In the genomic region with DNA sequence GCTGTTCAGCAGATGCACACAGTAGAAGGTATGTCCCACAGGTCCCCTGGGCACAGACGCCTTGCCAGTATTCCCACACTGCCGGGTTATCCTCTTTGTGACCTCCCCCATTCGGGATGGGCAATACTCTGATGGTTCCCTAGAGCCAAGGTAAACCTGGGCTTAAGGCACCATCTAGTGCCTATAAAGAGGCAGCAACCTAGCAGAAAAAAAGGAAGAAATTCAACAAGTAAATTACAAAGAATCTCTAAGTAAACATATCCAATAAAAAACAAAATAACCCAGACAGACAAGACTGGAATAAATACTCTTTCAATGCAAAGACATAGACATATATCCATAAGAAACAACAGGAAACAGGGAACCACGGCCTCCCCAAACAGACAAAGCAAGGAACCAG, we compare ENCODE assay signal across 18 cellular contexts. TPM values are rescaled to one million over a fixed set of nuclear protein-coding genes. Genes with fewer than 3 reads are reported as not detected.
DNase-seq lines count a peak whose midpoint lies in the region; ATAC-seq and TF ChIP-seq lines count a peak whose summit lies in the region.
"Had no signal": no experiment of that assay in that cellular context is flagged by ENCODE, and none has a peak within 500 bp of the region (broad histone marks: within the 10 kb centered on the region; RNA-seq: fewer than 3 reads in every experiment).

No MANE protein-coding gene starts in this region.

- no peaks in the 10 kb centered on the region for H3K27me3 ChIP-seq in GM23338 (ENCODE audit: insufficient read depth)
- H3K27me3 ChIP-seq in osteoblast (ENCODE audit: insufficient read depth, low read length): no peaks in the 10 kb centered on the region

- H3K4me3 ChIP-seq in GM23338 (no peak overlapping the region), OCI-LY7 (ENCODE audit: low read depth, low read length, poor library complexity, severe bottlenecking) (no peak overlapping the region), epithelial cell of esophagus (ENCODE audit: low read length) (no peak overlapping the region), osteoblast (ENCODE audit: insufficient read depth, low read length) (no peak overlapping the region)

- ATAC-seq in GM23338 (peak; percentile 40; the same call in 2 of the 3 replicates), HG03378 (IDR thresholded peaks at IDR 0.05; ENCODE audit: unreplicated experiment) (no peak)
- ATAC-seq: activated CD8-positive, alpha-beta T cell treated with anti-CD3 and anti-CD28 coated beads for 36 hours; natural killer cell treated with Interleukin-12 subunit alpha and Interleukin-12 subunit beta and Interleukin-15 and Interleukin-18, amount 100 ng/mL, for 72 hours; right cardiac atrium; Right ventricle myocardium inferior had no signal

- H3K36me3 Mint-ChIP-seq in GM23338 (ENCODE audit: low read depth): peaks cover 5% of the 10 kb centered on the region; the same call in 2 of the 3 replicates
- no peaks in the 10 kb centered on the region for H3K36me3 Mint-ChIP-seq in CD14-positive monocyte

- H3K79me2 ChIP-seq in GM23338 (replicated peaks; ENCODE audit: insufficient read depth): no peaks in the 10 kb centered on the region
- no peaks in the 10 kb centered on the region for H3K79me2 ChIP-seq in OCI-LY7 (ENCODE audit: insufficient read depth, low read depth, low read length)
- no peaks in the 10 kb centered on the region for H3K79me2 ChIP-seq in osteoblast (ENCODE audit: insufficient read depth, low read length)

- H3K4me1 ChIP-seq in GM23338 (ENCODE audit: insufficient read depth): no peaks in the 10 kb centered on the region
- no peaks in the 10 kb centered on the region for H3K4me1 ChIP-seq in OCI-LY7 (ENCODE audit: insufficient read depth, low read length, poor library complexity, severe bottlenecking)
- no peaks in the 10 kb centered on the region for H3K4me1 ChIP-seq in osteoblast (ENCODE audit: insufficient read depth, low read length)

- H3K4me1 Mint-ChIP-seq in GM23338 (no peaks in the 10 kb centered on the region), CD14-positive monocyte (no peaks in the 10 kb centered on the region)
- H3K4me1 Mint-ChIP-seq: CD8-positive, alpha-beta memory T cell had no signal

- H2AFZ ChIP-seq in GM23338: no peak overlapping the region
- H2AFZ ChIP-seq in OCI-LY7 (ENCODE audit: low read length): no peak overlapping the region
- H2AFZ ChIP-seq in osteoblast (ENCODE audit: low read length): no peak overlapping the region

- H3K36me3 ChIP-seq in GM23338 (ENCODE audit: insufficient read depth): no peaks in the 10 kb centered on the region; the same call in 1 of the 2 replicates
- H3K36me3 ChIP-seq in OCI-LY7 (ENCODE audit: insufficient read depth, low read length): no peaks in the 10 kb centered on the region; the same call in 1 of the 2 replicates
- no peaks in the 10 kb centered on the region for H3K36me3 ChIP-seq in osteoblast (ENCODE audit: insufficient read depth, low read length)

- H3K4me3 Mint-ChIP-seq in GM23338: no peak overlapping the region
- H3K4me3 Mint-ChIP-seq in CD14-positive monocyte: no peak overlapping the region
- H3K4me3 Mint-ChIP-seq: activated CD8-positive, alpha-beta T cell treated with anti-CD3 and anti-CD28 coated beads for 36 hours; CD8-positive, alpha-beta memory T cell; natural killer cell treated with Interleukin-12 subunit alpha and Interleukin-12 subunit beta and Interleukin-15 and Interleukin-18, amount 100 ng/mL, for 72 hours had no signal

- DNase-seq in GM23338 (ENCODE audit: low spot score) (peak; percentile 48), OCI-LY7 (ENCODE audit: low spot score) (peak; percentile 11), epithelial cell of esophagus (ENCODE audit: low read depth) (no peak), osteoblast (ENCODE audit: insufficient read length, low spot score, missing footprints) (no peak), CD14-positive monocyte (ENCODE audit: low spot score) (no peak), NOMO-1 treated with DMSO at 0.1 percent for 48 hours (lab: John Stamatoyannopoulos, UW; ENCODE audit: unreplicated experiment) (no peak)
- DNase-seq: activated CD8-positive, alpha-beta T cell treated with anti-CD3 and anti-CD28 coated beads for 36 hours; anterior cingulate cortex; CD8-positive, alpha-beta memory T cell; NCI-H1048; NCI-H446 treated with DMSO at 0.1 percent for 48 hours; right cardiac atrium; stimulated activated naive CD4-positive, alpha-beta T cell; T-helper 9 cell had no signal

- H3K9me3 Mint-ChIP-seq in GM23338: peaks cover 14% of the 10 kb centered on the region
- peaks cover 8 to 21% (median 19%) of the 10 kb centered on the region in 7 donors for H3K9me3 Mint-ChIP-seq in CD14-positive monocyte

- TF ChIP-seq CTCF in GM23338 (conservative IDR thresholded peaks at IDR 0.05; ENCODE audit: low read depth in 2 of 2) (peak; percentile 44 to 52), OCI-LY7 (conservative IDR thresholded peaks at IDR 0.05; ENCODE audit: low read length) (peak; percentile 50), epithelial cell of esophagus (IDR thresholded peaks at IDR 0.05; ENCODE audit: insufficient read depth, low read depth, low read length, missing control alignments) (peak; percentile 41), osteoblast (IDR thresholded peaks at IDR 0.05; ENCODE audit: extremely low read depth, low read depth, low read length) (peak; percentile 18), CD14-positive monocyte (IDR thresholded peaks at IDR 0.05) (no peak)

- H3K9me3 ChIP-seq in OCI-LY7 (ENCODE audit: low read length) (peaks cover 9% of the 10 kb centered on the region; the same call in 1 of the 2 replicates), osteoblast (ENCODE audit: low read depth, low read length) (peaks cover 4% of the 10 kb centered on the region)

- no TSS peak for BruUV-seq in OCI-LY7 (replicated peaks; lab: Mats Ljungman, UMichigan)

- no peaks in the 10 kb centered on the region for H3F3A ChIP-seq in GM23338 (replicated peaks; ENCODE audit: low read depth)

- H4K20me1 ChIP-seq in GM23338 (replicated peaks; ENCODE audit: insufficient read depth) (no peaks in the 10 kb centered on the region), OCI-LY7 (ENCODE audit: insufficient read depth, low read length) (no peaks in the 10 kb centered on the region), osteoblast (ENCODE audit: insufficient read depth, low read length) (no peaks in the 10 kb centered on the region)

- no peaks in the 10 kb centered on the region for H3K9me2 ChIP-seq in GM23338 (ENCODE audit: insufficient read depth)
- H3K9me2 ChIP-seq in OCI-LY7 (ENCODE audit: insufficient read depth, low read length): no peaks in the 10 kb centered on the region

- peaks cover 4% of the 10 kb centered on the region for H3K27me3 Mint-ChIP-seq in GM23338 (ENCODE audit: insufficient read depth, low read depth, poor library complexity)
- H3K27me3 Mint-ChIP-seq in CD14-positive monocyte (ENCODE audit: low read depth in 3 of 3): peaks cover 0 to 6% (median 1%) of the 10 kb centered on the region in 3 donors
- H3K27me3 Mint-ChIP-seq: activated CD8-positive, alpha-beta T cell treated with anti-CD3 and anti-CD28 coated beads for 36 hours had no signal

- CTCF ChIA-PET in OCI-LY7 (lab: Charles Lee; ENCODE audit: unreplicated experiment): no interaction called here

- H3K27ac ChIP-seq in GM23338 (ENCODE audit: low read depth): no peak overlapping the region
- no peak overlapping the region for H3K27ac ChIP-seq in OCI-LY7 (ENCODE audit: low read depth, low read length, poor library complexity, severe bottlenecking)
- H3K27ac ChIP-seq in osteoblast (ENCODE audit: low read depth, low read length): no peak overlapping the region

- no peak overlapping the region for H3K27ac Mint-ChIP-seq in GM23338
- no peak overlapping the region for H3K27ac Mint-ChIP-seq in CD14-positive monocyte
- H3K27ac Mint-ChIP-seq: activated CD8-positive, alpha-beta T cell treated with anti-CD3 and anti-CD28 coated beads for 36 hours; activated T-helper 2 cell treated with anti-CD3 and anti-CD28 coated beads, Interferon-gamma antibody, Interleukin-2, Interleukin-4, amounts not matched to agents 10 μg/mL and 5 μg/mL and 100 μg/mL, durations not matched to agents 14 hours and 24 hours and 36 hours; natural killer cell treated with Interleukin-12 subunit alpha and Interleukin-12 subunit beta and Interleukin-15 and Interleukin-18, amount 100 ng/mL, for 72 hours had no signal

- H3K4me2 ChIP-seq in GM23338: no peak overlapping the region
- H3K4me2 ChIP-seq in OCI-LY7 (ENCODE audit: low read length): no peak overlapping the region
- H3K4me2 ChIP-seq in osteoblast (ENCODE audit: insufficient read depth, low read length): no peak overlapping the region

- POLR2A ChIA-PET in OCI-LY7 (lab: Charles Lee): no interaction called here

- intact Hi-C loops in OCI-LY7 (cut with micrococcal nuclease; ENCODE audit: unreplicated experiment) (no loop called here), CD14-positive monocyte (cut with micrococcal nuclease) (loop anchor here in 1 of 2 donors (10.0 kb wide), 1 partner anchor 295 kb away; no protein-coding TSS in a partner anchor)

TF ChIP-seq in GM23338, 12 proteins besides CTCF, POLR2A, EP300 and RAD21 (continues in another document):
- no peak for TF ChIP-seq POLR2AphosphoS5 (IDR thresholded peaks at IDR 0.05; ENCODE audit: low read depth)
- TF ChIP-seq ZNF331 (CRISPR knock-in tag; IDR thresholded peaks at IDR 0.05; ENCODE audit: low read depth): no peak
- no peak for TF ChIP-seq ZNF114 (CRISPR knock-in tag; IDR thresholded peaks at IDR 0.05)

RNA-seq across cellular contexts. Expression of a gene that starts 39.4 kb away (rescaled TPM):
- 2.0 and 2.3 TPM in 2 replicates for total RNA-seq in GM23338 (2014; rRNA removed; shearing (Covaris generic))
- 0.78 and 0.82 TPM in 2 replicates for polyA plus RNA-seq in GM23338 (2016; fragmentation: Nextera tagmentation; extraction: Ambion mirVana)
- total RNA-seq in OCI-LY7 (2014; rRNA removed; shearing (Covaris generic)): 3.5 and 6.8 TPM in 2 replicates
- 5.0 and 5.1 TPM in 2 replicates for total RNA-seq in OCI-LY7 (2022)
- 1.8 and 2.1 TPM in 2 replicates for total RNA-seq in osteoblast
- under 1 TPM in 1 of 2 donors, not detected in 1; 0.20 TPM for polyA plus RNA-seq in CD14-positive monocyte
- total RNA-seq: Right ventricle myocardium inferior had no signal

RNA-seq across cellular contexts. Expression of a gene that starts 39.5 kb away (rescaled TPM):
- 91.7 and 95.7 TPM in 2 replicates for total RNA-seq in GM23338 (2014; rRNA removed; shearing (Covaris generic))
- polyA plus RNA-seq in GM23338 (2016; fragmentation: Nextera tagmentation; extraction: Ambion mirVana): 54.0 and 54.8 TPM in 2 replicates
- 53.4 and 58.6 TPM in 2 replicates for total RNA-seq in OCI-LY7 (2014; rRNA removed; shearing (Covaris generic))
- total RNA-seq in OCI-LY7 (2022): 67.6 and 74.5 TPM in 2 replicates
- 17.4 TPM in 2 replicates for total RNA-seq in osteoblast
- polyA plus RNA-seq in CD14-positive monocyte: 1 to 10 TPM; 4.5 to 6.1 TPM

Comparison
In these comparisons a context has a peak if more than half of its experiments do, and no peak if none do; other contexts are left out.
1. DNase-seq: peak in GM23338 (single experiment) and OCI-LY7 (single experiment); none in epithelial cell of esophagus (single experiment), osteoblast (single experiment), CD14-positive monocyte (single experiment) and NOMO-1 treated with DMSO at 0.1 percent for 48 hours (single experiment).